Comparison of ENCODE assay signal across 23 cellular contexts in the genomic region with DNA sequence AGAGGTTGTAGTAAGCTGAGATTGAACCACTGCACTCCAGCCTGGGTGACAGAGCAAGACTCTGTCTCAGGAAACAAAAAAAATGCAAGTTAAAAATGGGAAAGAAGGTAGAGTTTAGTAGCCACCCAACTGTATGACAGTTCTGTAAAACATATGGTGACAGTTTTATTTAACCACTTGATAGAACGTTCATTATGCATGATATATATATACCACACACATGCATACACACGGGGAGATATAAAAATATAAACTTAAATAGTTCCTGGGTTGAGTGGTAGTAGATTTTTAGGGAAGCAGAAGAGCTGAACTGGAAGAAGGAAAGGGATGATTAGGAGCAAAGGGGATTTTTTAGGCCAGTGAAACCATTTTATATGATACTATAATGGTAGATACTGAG.
"Had no signal": no experiment of that assay in that cellular context is flagged by ENCODE, and none has a peak within 500 bp of the region (broad histone marks: within the 10 kb centered on the region; RNA-seq: fewer than 3 reads in every experiment).

No MANE protein-coding gene starts in this region.

- H3K9me3 ChIP-seq: esophagus muscularis mucosa, gastrocnemius medialis, pancreas, prostate gland, right lobe of liver, testis, tibial nerve, upper lobe of right lung, vagina had no signal

- ATAC-seq: effector memory CD8-positive, alpha-beta T cell; gastrocnemius medialis; left cardiac atrium; left ventricle myocardium superior; pancreas; right lobe of liver; stimulated activated memory B cell treated with anti-CD40 and anti-IgM and Interleukin-4, amounts not matched to agents 10 μg/mL and 1 μg/mL and 100 μg/mL, for 72 hours; upper lobe of right lung had no signal

- H3K27ac Mint-ChIP-seq: stimulated activated memory B cell treated with anti-CD40 and anti-IgM and Interleukin-4, amounts not matched to agents 10 μg/mL and 1 μg/mL and 100 μg/mL, for 72 hours had no signal

- H3K27ac ChIP-seq: esophagus muscularis mucosa, pancreas, prostate gland, right lobe of liver, testis, upper lobe of right lung, vagina had no signal

- H3K27me3 ChIP-seq: esophagus muscularis mucosa, gastrocnemius medialis, pancreas, right lobe of liver, testis, tibial nerve, upper lobe of right lung, vagina had no signal

- H3K27me3 Mint-ChIP-seq: effector memory CD8-positive, alpha-beta T cell; naive B cell; stimulated activated memory B cell treated with anti-CD40 and anti-IgM and Interleukin-4, amounts not matched to agents 10 μg/mL and 1 μg/mL and 100 μg/mL, for 72 hours; stimulated activated naive CD8-positive, alpha-beta T cell treated with anti-CD3 and anti-CD28 coated beads, Interleukin-15, Interleukin-2, amounts not matched to agents 100 ng/mL and 50 ng/mL, for 24 hours had no signal

- H3K4me1 ChIP-seq: prostate gland had no signal

- DNase-seq: effector memory CD8-positive, alpha-beta T cell; gastrocnemius medialis; kidney; left cardiac atrium; left ventricle myocardium superior; mesenchymal stem cell; naive B cell; nucleus accumbens; pancreas; retina; right lobe of liver; stimulated activated CD4-positive, alpha-beta T cell treated with anti-CD3 and anti-CD28 coated beads, Interleukin-4, amount 100 ng/mL, for 1 hour; stimulated activated CD8-positive, alpha-beta memory T cell treated with anti-CD3 and anti-CD28 coated beads, Interleukin-4, amount 100 ng/mL, for 48 hours; testis; upper lobe of right lung had no signal

- H3K36me3 ChIP-seq: pancreas, prostate gland had no signal

- H3K4me3 ChIP-seq: esophagus muscularis mucosa, gastrocnemius medialis, lung, pancreas, prostate gland, right lobe of liver, testis, tibial nerve, upper lobe of right lung, vagina had no signal

- H3K4me3 Mint-ChIP-seq: effector memory CD8-positive, alpha-beta T cell; naive B cell; neural crest cell; stimulated activated memory B cell treated with anti-CD40 and anti-IgM and Interleukin-4, amounts not matched to agents 10 μg/mL and 1 μg/mL and 100 μg/mL, for 72 hours; stimulated activated naive CD8-positive, alpha-beta T cell treated with anti-CD3 and anti-CD28 coated beads, Interleukin-15, Interleukin-2, amounts not matched to agents 100 ng/mL and 50 ng/mL, for 24 hours had no signal

- H3K9me3 Mint-ChIP-seq: effector memory CD8-positive, alpha-beta T cell; stimulated activated memory B cell treated with anti-CD40 and anti-IgM and Interleukin-4, amounts not matched to agents 10 μg/mL and 1 μg/mL and 100 μg/mL, for 72 hours; stimulated activated naive CD8-positive, alpha-beta T cell treated with anti-CD3 and anti-CD28 coated beads, Interleukin-15, Interleukin-2, amounts not matched to agents 100 ng/mL and 50 ng/mL, for 24 hours had no signal
